8 cellular contexts compared by ENCODE assay signal in the genomic region with DNA sequence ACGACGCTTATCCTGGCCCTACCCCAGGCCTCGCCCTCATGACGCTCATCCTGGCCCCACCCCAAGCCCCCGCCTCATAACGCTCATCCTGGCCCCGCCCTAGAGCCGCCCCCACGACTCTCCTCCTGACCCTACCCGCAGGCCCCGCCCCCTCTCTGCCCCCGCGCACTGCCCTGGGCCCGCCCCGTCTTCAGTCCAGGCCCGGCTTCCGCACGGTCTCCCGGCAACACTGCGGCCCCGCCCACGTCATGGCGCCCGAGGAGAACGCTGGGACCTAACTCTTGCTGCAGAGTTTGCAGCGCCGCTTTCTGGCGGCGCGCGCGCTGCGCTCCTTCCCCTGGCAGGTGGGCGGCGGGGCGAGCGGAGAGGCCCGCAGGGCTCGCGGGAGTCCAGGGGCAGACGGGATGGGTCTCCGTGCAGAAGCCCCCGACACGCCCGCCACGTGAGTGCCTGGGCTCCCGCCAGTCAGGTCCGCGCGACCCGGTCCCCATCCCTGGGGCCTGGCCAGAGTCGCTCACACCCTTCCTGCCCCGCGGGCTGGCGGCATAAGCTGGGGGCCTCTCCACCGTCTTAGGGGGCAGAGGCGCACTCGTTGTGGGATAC. TPM values are rescaled to one million over a fixed set of nuclear protein-coding genes. Genes with fewer than 3 reads are reported as not detected.
DNase-seq lines count a peak whose midpoint lies in the region; ATAC-seq and TF ChIP-seq lines count a peak whose summit lies in the region.

No MANE protein-coding gene starts in this region.

- H4K91ac ChIP-seq in neuronal stem cell (ENCODE audit: low read depth, low read length, poor library complexity), result no peak overlapping the region

- TF ChIP-seq EP300 in tibial nerve (IDR thresholded peaks at IDR 0.05), result no peak

- intact Hi-C loops in activated naive CD4-positive, alpha-beta T cell treated with anti-CD3 and anti-CD28 coated beads for 36 hours (cut with micrococcal nuclease), result loop anchor here (1.0 to 10.0 kb wide), 11 partner anchors 74 to 1678 kb away; a partner anchor contains a TSS

- H2BK5ac ChIP-seq in neuronal stem cell (ENCODE audit: low read length), result no peak overlapping the region

- no peaks in the 10 kb centered on the region for H3K9me3 Mint-ChIP-seq in GM23338
- H3K9me3 Mint-ChIP-seq in activated naive CD4-positive, alpha-beta T cell treated with anti-CD3 and anti-CD28 coated beads for 36 hours, result no peaks in the 10 kb centered on the region

- DNase-seq in GM04504 (ENCODE audit: low read depth), result peak; percentile 87
- DNase-seq in GM23338 (ENCODE audit: low spot score), result peak; percentile 93
- peak; percentile 33 for DNase-seq in OCI-M2 (lab: John Stamatoyannopoulos, UW; ENCODE audit: unreplicated experiment)
- DNase-seq in activated naive CD4-positive, alpha-beta T cell treated with anti-CD3 and anti-CD28 coated beads for 36 hours, result peak; percentile 98
- DNase-seq in foreskin melanocyte, result peak; percentile 81
- DNase-seq in neuronal stem cell (ENCODE audit: low spot score), result peak; percentile 94
- peak; percentile 97 to 98 for DNase-seq in tibial nerve (ENCODE audit: low spot score in 2 of 2)

- ATAC-seq in GM23338, result peak; percentile 96

- peak overlapping the region; percentile 93 for H3K4me2 ChIP-seq in GM23338
- peak overlapping the region; percentile 94 for H3K4me2 ChIP-seq in KMS-11
- peak overlapping the region; percentile 71 for H3K4me2 ChIP-seq in neuronal stem cell (ENCODE audit: insufficient read depth, low read length, poor library complexity, severe bottlenecking)

- H2BK15ac ChIP-seq in neuronal stem cell (ENCODE audit: low read length), result peak overlapping the region; percentile 64

- H3K27me3 Mint-ChIP-seq in GM23338 (ENCODE audit: insufficient read depth, low read depth, poor library complexity), result peaks cover 17% of the 10 kb centered on the region
- no peaks in the 10 kb centered on the region for H3K27me3 Mint-ChIP-seq in activated naive CD4-positive, alpha-beta T cell treated with anti-CD3 and anti-CD28 coated beads for 36 hours (ENCODE audit: low read depth)

- H3K4ac ChIP-seq in neuronal stem cell (ENCODE audit: low read length), result no peak overlapping the region

- H3K4me1 ChIP-seq in GM23338 (ENCODE audit: insufficient read depth) (peaks cover 7% of the 10 kb centered on the region), KMS-11 (ENCODE audit: low read depth, poor library complexity, severe bottlenecking) (peaks cover 18% of the 10 kb centered on the region), neuronal stem cell (ENCODE audit: control insufficient read depth in 2 of 2, insufficient read depth in 1 of 2, low read depth in 1 of 2, low read length in 2 of 2) (peaks cover 0 to 1% of the 10 kb centered on the region in 2 donors), tibial nerve (peaks cover 0 to 17% (median 5%) of the 10 kb centered on the region in 4 donors)

- no peaks in the 10 kb centered on the region for H3K79me2 ChIP-seq in GM23338 (replicated peaks; ENCODE audit: insufficient read depth)
- H3K79me2 ChIP-seq in KMS-11 (ENCODE audit: insufficient read depth, low read depth), result no peaks in the 10 kb centered on the region

- no peak overlapping the region for H3K14ac ChIP-seq in neuronal stem cell (ENCODE audit: low read length)

- TF ChIP-seq POLR2A in tibial nerve (IDR thresholded peaks at IDR 0.05), result no peak

- no peaks in the 10 kb centered on the region for H3K27me3 ChIP-seq in GM23338 (ENCODE audit: insufficient read depth)
- no peaks in the 10 kb centered on the region for H3K27me3 ChIP-seq in KMS-11 (ENCODE audit: insufficient read depth, low read depth)
- no peaks in the 10 kb centered on the region for H3K27me3 ChIP-seq in neuronal stem cell (ENCODE audit: control insufficient read depth in 3 of 3, insufficient read depth in 3 of 3, low read depth in 1 of 3, low read length in 3 of 3)
- H3K27me3 ChIP-seq in tibial nerve, result no peaks in the 10 kb centered on the region

- CTCF ChIA-PET in activated naive CD4-positive, alpha-beta T cell treated with anti-CD3 and anti-CD28 coated beads for 36 hours (lab: Charles Lee), result interaction anchor here (1.0 kb wide), 1 partner anchor 150 kb away, joined by 3 read pairs; no protein-coding TSS in a partner anchor

- H3K36me3 Mint-ChIP-seq in GM23338 (ENCODE audit: low read depth), result no peaks in the 10 kb centered on the region; the same call in 1 of the 3 replicates
- H3K36me3 Mint-ChIP-seq in activated naive CD4-positive, alpha-beta T cell treated with anti-CD3 and anti-CD28 coated beads for 36 hours (ENCODE audit: low read depth), result no peaks in the 10 kb centered on the region

- H3K23ac ChIP-seq in neuronal stem cell (ENCODE audit: low read depth, low read length, poor library complexity), result peak overlapping the region; percentile 55

- peaks cover 12% of the 10 kb centered on the region; the same call in 2 of the 3 replicates for H3K4me1 Mint-ChIP-seq in GM23338
- H3K4me1 Mint-ChIP-seq in activated naive CD4-positive, alpha-beta T cell treated with anti-CD3 and anti-CD28 coated beads for 36 hours (ENCODE audit: low read depth), result peaks cover 31% of the 10 kb centered on the region

- no peak overlapping the region for H4K8ac ChIP-seq in neuronal stem cell (ENCODE audit: low read depth, low read length)

- H4K20me1 ChIP-seq in GM23338 (replicated peaks; ENCODE audit: insufficient read depth) (no peaks in the 10 kb centered on the region), KMS-11 (ENCODE audit: insufficient read depth) (no peaks in the 10 kb centered on the region)

- peak overlapping the region; percentile 95 for H3K18ac ChIP-seq in neuronal stem cell (ENCODE audit: low read length)

- H3K9ac ChIP-seq in KMS-11, result peak overlapping the region; percentile 79
- peak overlapping the region; percentile 82 for H3K9ac ChIP-seq in neuronal stem cell (ENCODE audit: low read depth, low read length, poor library complexity)

- peak overlapping the region; percentile 88 for H3K4me3 Mint-ChIP-seq in GM23338
- H3K4me3 Mint-ChIP-seq in activated naive CD4-positive, alpha-beta T cell treated with anti-CD3 and anti-CD28 coated beads for 36 hours, result peak overlapping the region; percentile 84

- H3K9me2 ChIP-seq in GM23338 (ENCODE audit: insufficient read depth), result no peaks in the 10 kb centered on the region

- H3K36me3 ChIP-seq in GM23338 (ENCODE audit: insufficient read depth) (no peaks in the 10 kb centered on the region), KMS-11 (ENCODE audit: insufficient read depth) (no peaks in the 10 kb centered on the region), neuronal stem cell (replicated peaks in 1 of 2; ENCODE audit: control insufficient read depth in 2 of 2, insufficient read depth in 2 of 2, low read length in 2 of 2) (no peaks in the 10 kb centered on the region), tibial nerve (no peaks in the 10 kb centered on the region)

- H2BK12ac ChIP-seq in neuronal stem cell (ENCODE audit: low read length), result no peak overlapping the region

- H2AFZ ChIP-seq in GM23338, result no peak overlapping the region
- peak overlapping the region; percentile 85 for H2AFZ ChIP-seq in KMS-11 (ENCODE audit: low read depth)
- H2AFZ ChIP-seq in neuronal stem cell (ENCODE audit: low read length), result peak overlapping the region; percentile 98

- H3K9me3 ChIP-seq in neuronal stem cell (replicated peaks in 1 of 2; ENCODE audit: control insufficient read depth in 2 of 2, insufficient read depth in 1 of 2, low read depth in 1 of 2, low read length in 2 of 2) (no peaks in the 10 kb centered on the region), tibial nerve (no peaks in the 10 kb centered on the region)

- TF ChIP-seq CTCF in GM23338 (conservative IDR thresholded peaks at IDR 0.05; ENCODE audit: low read depth in 2 of 2), result peak in 1 of 2 experiments; percentile 45; a peak in 2 of 4 replicates
- no peak for TF ChIP-seq CTCF in KMS-11 (conservative IDR thresholded peaks at IDR 0.05; ENCODE audit: low read depth, low read length)
- TF ChIP-seq CTCF in tibial nerve (IDR thresholded peaks at IDR 0.05), result peak in 4 of 5 experiments; percentile 11 to 24 (median 19)

- no peaks in the 10 kb centered on the region for H3K79me1 ChIP-seq in neuronal stem cell (ENCODE audit: low read depth, low read length)

- H3K27ac Mint-ChIP-seq in GM23338, result peak overlapping the region; percentile 93
- H3K27ac Mint-ChIP-seq in activated naive CD4-positive, alpha-beta T cell treated with anti-CD3 and anti-CD28 coated beads for 36 hours, result peak overlapping the region; percentile 78

- WGBS in neuronal stem cell (ENCODE audit: extremely low coverage in 2 of 2, insufficient read length in 2 of 2, insufficient replicate concordance in 1 of 2), 2 donors, result no CpG with 5 or more reads among the region's 58 CpGs
- WGBS in tibial nerve, 2 donors, result 0 to 2% methylated on average over 1 to 11 of the region's 58 CpGs

- H3K27ac ChIP-seq in GM23338 (ENCODE audit: low read depth) (peak overlapping the region; percentile 55; the same call in 1 of the 2 replicates), KMS-11 (peak overlapping the region; percentile 81), neuronal stem cell (replicated peaks; ENCODE audit: low read length) (peak overlapping the region; percentile 74), tibial nerve (peak overlapping the region; percentile 64 to 94 (median 88))

- H3K4me3 ChIP-seq in GM23338, result peak overlapping the region; percentile 76
- peak overlapping the region; percentile 68 for H3K4me3 ChIP-seq in KMS-11 (IDR thresholded peaks at IDR 0.05; ENCODE audit: insufficient read depth, low read depth, low read length)
- H3K4me3 ChIP-seq in neuronal stem cell (ENCODE audit: low read length in 2 of 2), result peak overlapping the region; percentile 82 to 89
- peak overlapping the region; percentile 70 to 89 (median 82) for H3K4me3 ChIP-seq in tibial nerve

- H2AK5ac ChIP-seq in neuronal stem cell (ENCODE audit: low read depth, low read length), result no peak overlapping the region

- no peak overlapping the region for H2BK120ac ChIP-seq in neuronal stem cell (ENCODE audit: low read depth, low read length)

- no peaks in the 10 kb centered on the region for H3F3A ChIP-seq in GM23338 (replicated peaks; ENCODE audit: low read depth)

TF ChIP-seq in GM23338, 12 proteins besides CTCF, POLR2A, EP300 and RAD21 (continues in another document):
- TF ChIP-seq POLR2AphosphoS5 (IDR thresholded peaks at IDR 0.05; ENCODE audit: low read depth), result peak; percentile 62
- TF ChIP-seq EZH2 (IDR thresholded peaks at IDR 0.05; ENCODE audit: low read depth, unreplicated experiment), result no peak

RNA-seq across cellular contexts. Expression of a gene that starts 52.5 kb away (rescaled TPM):
- not detected in 2 replicates for total RNA-seq in GM23338 (2014; rRNA removed; shearing (Covaris generic))
- polyA plus RNA-seq in GM23338 (2016; fragmentation: Nextera tagmentation; extraction: Ambion mirVana), result 0.43 TPM in 1 of 2 replicates, not detected in the other
- total RNA-seq in activated naive CD4-positive, alpha-beta T cell treated with anti-CD3 and anti-CD28 coated beads for 36 hours, result not detected
- 0.04 TPM for polyA plus RNA-seq in neuronal stem cell (2013, experiment 1 of 2)
- not detected for polyA plus RNA-seq in neuronal stem cell (2013, experiment 2 of 2)
- 1 to 10 TPM in 2 of 4 donors, under 1 TPM in 1, not detected in 1; 0.60 to 8.8 (median 6.9) TPM for total RNA-seq in tibial nerve

Comparison
In these comparisons a context has a peak if more than half of its experiments do, and no peak if none do; other contexts are left out.
1. Peak in every context shown above with its lines: DNase-seq, ATAC-seq, H3K4me3 ChIP-seq and H3K27ac ChIP-seq.
2. DNase-seq: peak in every context shown above with its lines; median percentile 98 in activated naive CD4-positive, alpha-beta T cell treated with anti-CD3 and anti-CD28 coated beads for 36 hours; 98 in tibial nerve; 94 in neuronal stem cell; 93 in GM23338; 87 in GM04504; 81 in foreskin melanocyte; 33 in OCI-M2.